ENCODE assay signal across 9 cellular contexts in genomic region chr9:87711857-87712800, GRCh38. TPM values are rescaled to one million over a fixed set of nuclear protein-coding genes. Genes with fewer than 3 reads are reported as not detected.
DNase-seq lines count a peak whose midpoint lies in the region; ATAC-seq and TF ChIP-seq lines count a peak whose summit lies in the region.
"Had no signal": no experiment of that assay in that cellular context is flagged by ENCODE, and none has a peak within 500 bp of the region (broad histone marks: within the 10 kb centered on the region; RNA-seq: fewer than 3 reads in every experiment).

No MANE protein-coding gene starts in this region.

- H3K27me3 ChIP-seq in transverse colon: no peaks in the 10 kb centered on the region

- H3K4me3 ChIP-seq in transverse colon: no peak overlapping the region

- ATAC-seq in left lobe of liver: peak; percentile 37

- peak overlapping the region; percentile 14 to 45 (median 20) for H3K27ac ChIP-seq in transverse colon

- H3K4me1 ChIP-seq in transverse colon: peaks cover 0 to 11% (median 6%) of the 10 kb centered on the region in 4 donors

- WGBS in transverse colon (ENCODE audit: low coverage in 1 of 2), 2 donors: 76 to 86% methylated on average over 1 to 9 of the region's 9 CpGs

- in situ Hi-C loops in transverse colon (cut with MboI; ENCODE audit: low pct_ligation_motif_present in 1 of 4, low pct_unique_long_range_greater_than_20kb in 1 of 4, low sequenced_read_pairs in 3 of 4): no loop called here

- H3K36me3 ChIP-seq in transverse colon: no peaks in the 10 kb centered on the region

- no peak for TF ChIP-seq EP300 in transverse colon (IDR thresholded peaks at IDR 0.05; ENCODE audit: low read depth)

- DNase-seq in HS-27A (ENCODE audit: low read depth) (peak; percentile 75), astrocyte of the hippocampus (ENCODE audit: low read depth, low spot score) (peak; percentile 62), left lobe of liver (ENCODE audit: low spot score) (no peak), transverse colon (no peak), ureter (ENCODE audit: low spot score) (no peak), inferior parietal cortex (ENCODE audit: extremely low spot score) (no peak), NCI-H1417 treated with DMSO at 0.1 percent for 48 hours (lab: John Stamatoyannopoulos, UW) (no peak)
- no peak for DNase-seq in stimulated activated CD4-positive, alpha-beta T cell treated with anti-CD3 and anti-CD28 coated beads, Interleukin-15, amount 100 ng/mL, for 24 hours
- DNase-seq: stimulated activated CD4-positive, alpha-beta T cell treated with anti-CD3 and anti-CD28 coated beads, Interleukin-1b, Interleukin-23, amount 100 ng/mL, for 48 hours had no signal

- intact Hi-C loops in transverse colon (cut with DNase I; ENCODE audit: low total_unique reads): no loop called here

- no peak for TF ChIP-seq POLR2A in transverse colon (IDR thresholded peaks at IDR 0.05)

- no peak for TF ChIP-seq CTCF in transverse colon (IDR thresholded peaks at IDR 0.05)

- no peaks in the 10 kb centered on the region for H3K9me3 ChIP-seq in transverse colon

RNA-seq across cellular contexts. Expression of gene CTSL, which starts 13.8 kb away (rescaled TPM):
- total RNA-seq in left lobe of liver (152 TPM), transverse colon (100 to 1,000 TPM in 1 of 4 donors, 10 to 100 TPM in 3; 26.7 to 108 (median 66.6) TPM), ureter (119 TPM)

Comparison
In these comparisons a context has a peak if more than half of its experiments do, and no peak if none do; other contexts are left out.
1. DNase-seq: peak in HS-27A (single experiment) and astrocyte of the hippocampus (single experiment); none in left lobe of liver (single experiment), transverse colon (single experiment), ureter (single experiment), stimulated activated CD4-positive, alpha-beta T cell treated with anti-CD3 and anti-CD28 coated beads, Interleukin-15, amount 100 ng/mL, for 24 hours (single experiment), inferior parietal cortex (single experiment) and NCI-H1417 treated with DMSO at 0.1 percent for 48 hours (single experiment).